12 cellular contexts compared by ENCODE assay signal in genomic region chr2:74648009-74648443, GRCh38. TPM values are rescaled to one million over a fixed set of nuclear protein-coding genes. Genes with fewer than 3 reads are reported as not detected.
DNase-seq lines count a peak whose midpoint lies in the region; ATAC-seq and TF ChIP-seq lines count a peak whose summit lies in the region.
"Had no signal": no experiment of that assay in that cellular context is flagged by ENCODE, and none has a peak within 500 bp of the region (broad histone marks: within the 10 kb centered on the region; RNA-seq: fewer than 3 reads in every experiment).

Gene M1AP (minus strand): TSS chr2:74648330. CDS start chr2:74640275, 8,055 bp downstream.

- H3K27ac ChIP-seq in MM.1S (ENCODE audit: low read length): no peak within 1 kb of the TSS
- H3K27ac ChIP-seq: right lobe of liver had no signal

- ATAC-seq in naive B cell (ENCODE audit: low read depth in 2 of 2): peak; percentile 64 to 72
- ATAC-seq in GM21381 (IDR thresholded peaks at IDR 0.05; ENCODE audit: unreplicated experiment): no peak
- no peak for ATAC-seq in HG02870 (IDR thresholded peaks at IDR 0.05; ENCODE audit: unreplicated experiment)

- H2AFZ ChIP-seq in MM.1S (ENCODE audit: low read length): peak within 1 kb of the TSS; percentile 45

- H3K4me1 ChIP-seq in MM.1S (ENCODE audit: low read length): no peaks in the 10 kb centered on the region
- H3K4me1 ChIP-seq: right lobe of liver had no signal

- H4K20me1 ChIP-seq in MM.1S (ENCODE audit: insufficient read depth, low read length): no peaks in the 10 kb centered on the region

- WGBS in lower leg skin, 2 donors: 18 to 19% methylated on average over 19 to 33 of the region's 45 CpGs

- peaks cover 2% of the 10 kb centered on the region for H3K27me3 Mint-ChIP-seq in endothelial cell (ENCODE audit: unreplicated experiment)
- peaks cover 42 to 50% (median 43%) of the 10 kb centered on the region in 3 donors for H3K27me3 Mint-ChIP-seq in naive B cell

- no peaks in the 10 kb centered on the region for H3F3A ChIP-seq in MM.1S (ENCODE audit: insufficient read depth, low read length)

- no peaks in the 10 kb centered on the region for H3K9me2 ChIP-seq in MM.1S (replicated peaks; ENCODE audit: insufficient read depth, low read length)

- H3K27ac Mint-ChIP-seq in endothelial cell (ENCODE audit: unreplicated experiment): no peak within 1 kb of the TSS
- H3K27ac Mint-ChIP-seq in naive B cell: peak within 1 kb of the TSS in 2 of 6 donors; percentile 57 to 64

- H3K27me3 ChIP-seq in MM.1S (replicated peaks; ENCODE audit: insufficient read depth, low read length): no peaks in the 10 kb centered on the region

- H3K79me2 ChIP-seq in MM.1S (ENCODE audit: low read length): no peaks in the 10 kb centered on the region

- intact Hi-C loops in lower leg skin (cut with DNase I; ENCODE audit: low total_unique reads): no loop called here

- H3K4me3 Mint-ChIP-seq in endothelial cell (ENCODE audit: unreplicated experiment): peak within 1 kb of the TSS; percentile 75
- peak within 1 kb of the TSS in 7 of 8 donors; percentile 14 to 63 (median 46) for H3K4me3 Mint-ChIP-seq in naive B cell

- H3K4me1 Mint-ChIP-seq in endothelial cell (ENCODE audit: unreplicated experiment): peaks cover 3% of the 10 kb centered on the region
- H3K4me1 Mint-ChIP-seq in naive B cell: peaks cover 5 to 6% (median 5%) of the 10 kb centered on the region in 3 donors

- H3K36me3 Mint-ChIP-seq in endothelial cell (ENCODE audit: low read depth, unreplicated experiment) (no peaks in the 10 kb centered on the region), naive B cell (peaks cover 4 to 9% of the 10 kb centered on the region in 2 donors)

- H3K4me3 ChIP-seq in MM.1S (ENCODE audit: low read length): no peak within 1 kb of the TSS
- H3K4me3 ChIP-seq in lower leg skin (ENCODE audit: low read depth, poor library complexity, severe bottlenecking): no peak within 1 kb of the TSS

- no peak for DNase-seq in AG09319 (ENCODE audit: extremely low read depth, low read depth)
- DNase-seq in MM.1S: no peak
- peak; percentile 37 for DNase-seq in endothelial cell (ENCODE audit: low spot score)
- peak; percentile 10 for DNase-seq in naive B cell
- no peak for DNase-seq in lower leg skin (ENCODE audit: low spot score in 2 of 2)
- DNase-seq in activated effector memory CD4-positive, alpha-beta T cell treated with Interleukin-2 at 50 U/mL for 16 hours: no peak
- DNase-seq: activated CD4-positive, alpha-beta T cell treated with anti-CD3 and anti-CD28 coated beads for 4 hours; NCI-H774; substantia nigra had no signal

- no peaks in the 10 kb centered on the region for H3K9me3 ChIP-seq in MM.1S (replicated peaks; ENCODE audit: insufficient read depth, low read length)
- H3K9me3 ChIP-seq: right lobe of liver had no signal

- TF ChIP-seq CTCF in AG09319 (IDR thresholded peaks at IDR 0.05; ENCODE audit: low read depth, low read length): peak; percentile 2; the same call in 1 of the 2 replicates
- TF ChIP-seq CTCF in MM.1S (IDR thresholded peaks at IDR 0.05; ENCODE audit: low read length): no peak
- TF ChIP-seq CTCF in endothelial cell (IDR thresholded peaks at IDR 0.05; ENCODE audit: unreplicated experiment): no peak
- TF ChIP-seq CTCF in lower leg skin (IDR thresholded peaks at IDR 0.05): no peak

- no peak within 1 kb of the TSS for H3K9ac ChIP-seq in MM.1S (ENCODE audit: low read length)

- peak within 1 kb of the TSS; percentile 25; the same call in 1 of the 2 replicates for H3K4me2 ChIP-seq in MM.1S (ENCODE audit: low read depth, low read length)

- H3K36me3 ChIP-seq in MM.1S (replicated peaks; ENCODE audit: insufficient read depth, low read length): no peaks in the 10 kb centered on the region
- H3K36me3 ChIP-seq: right lobe of liver had no signal

- H3K9me3 Mint-ChIP-seq in endothelial cell (ENCODE audit: unreplicated experiment) (no peaks in the 10 kb centered on the region), naive B cell (peaks cover 0 to 5% (median 0%) of the 10 kb centered on the region in 7 donors)

- TF ChIP-seq POLR2A in lower leg skin (IDR thresholded peaks at IDR 0.05): no peak

RNA-seq across cellular contexts. Expression of gene M1AP, which starts in this region (rescaled TPM):
- total RNA-seq in endothelial cell (ENCODE audit: unreplicated experiment): 0.74 TPM
- polyA plus RNA-seq in naive B cell (ENCODE audit: low read depth in 6 of 6): not detected
- total RNA-seq in lower leg skin: 1 to 10 TPM in 1 of 4 donors, under 1 TPM in 2, not detected in 1; 0.38 to 2.7 (median 0.52) TPM
- total RNA-seq: right lobe of liver had no signal

Comparison
In these comparisons a context has a peak if more than half of its experiments do, and no peak if none do; other contexts are left out.
1. Peak in DNase-seq in endothelial cell; RNA of the gene not detected or under 1 TPM.
2. Peak in DNase-seq and ATAC-seq in naive B cell; RNA of the gene not detected or under 1 TPM.